18 cellular contexts compared by ENCODE assay signal in genomic region chr4:111449657-111450056, GRCh38.
DNase-seq lines count a peak whose midpoint lies in the region; ATAC-seq and TF ChIP-seq lines count a peak whose summit lies in the region.
"Had no signal": no experiment of that assay in that cellular context is flagged by ENCODE, and none has a peak within 500 bp of the region (broad histone marks: within the 10 kb centered on the region; RNA-seq: fewer than 3 reads in every experiment).

No MANE protein-coding gene starts in this region.

- H3K27me3 Mint-ChIP-seq in Calu3 (ENCODE audit: unreplicated experiment): no peaks in the 10 kb centered on the region
- H3K27me3 Mint-ChIP-seq: CD4-positive, CD25-positive, alpha-beta regulatory T cell; IgD-negative memory B cell had no signal

- no peaks in the 10 kb centered on the region; the same call in 1 of the 2 replicates for H3K4me1 ChIP-seq in PC-3 (ENCODE audit: insufficient read depth, low read length)
- no peaks in the 10 kb centered on the region for H3K4me1 ChIP-seq in colonic mucosa
- H3K4me1 ChIP-seq: A549; BLaER1 treated with 17β-estradiol and CSF1 and Interleukin-3, amounts not matched to agents 10 nM and 100 nM had no signal

- ATAC-seq in PC-3 (peak; percentile 81), left colon (peak; percentile 80)
- ATAC-seq: A549 had no signal

- H3K4me3 ChIP-seq in PC-3 (ENCODE audit: low read length): no peak overlapping the region
- no peak overlapping the region for H3K4me3 ChIP-seq in colonic mucosa
- H3K4me3 ChIP-seq: A549; BLaER1 treated with 17β-estradiol and CSF1 and Interleukin-3, amounts not matched to agents 10 nM and 100 nM had no signal

- POLR2A ChIA-PET in PC-3 (lab: Charles Lee; ENCODE audit: unreplicated experiment): no interaction called here

- H3K36me3 ChIP-seq in PC-3 (ENCODE audit: low read depth, low read length) (no peaks in the 10 kb centered on the region), colonic mucosa (no peaks in the 10 kb centered on the region)
- H3K36me3 ChIP-seq: BLaER1 treated with 17β-estradiol and CSF1 and Interleukin-3, amounts not matched to agents 10 nM and 100 nM had no signal

- no peaks in the 10 kb centered on the region for H4K20me1 ChIP-seq in PC-3 (ENCODE audit: low read length)
- H4K20me1 ChIP-seq: BLaER1 treated with 17β-estradiol and CSF1 and Interleukin-3, amounts not matched to agents 10 nM and 100 nM had no signal

- H3K9me3 ChIP-seq in PC-3 (ENCODE audit: low read length) (no peaks in the 10 kb centered on the region), colonic mucosa (no peaks in the 10 kb centered on the region)
- H3K9me3 ChIP-seq: A549; BLaER1 treated with 17β-estradiol and CSF1 and Interleukin-3, amounts not matched to agents 10 nM and 100 nM had no signal

- BruUV-seq in PC-3 (replicated peaks; lab: Mats Ljungman, UMichigan) (no TSS peak), Calu3 (replicated peaks; lab: Mats Ljungman, UMichigan) (no TSS peak)

- H3K36me3 Mint-ChIP-seq in Calu3 (ENCODE audit: insufficient read depth, unreplicated experiment): no peaks in the 10 kb centered on the region
- H3K36me3 Mint-ChIP-seq: CD4-positive, CD25-positive, alpha-beta regulatory T cell; IgD-negative memory B cell had no signal

- CTCF ChIA-PET in PC-3 (lab: Charles Lee): no interaction called here
- CTCF ChIA-PET in Calu3 (lab: Charles Lee): no interaction called here

- no peak overlapping the region for H3K9ac ChIP-seq in PC-3 (ENCODE audit: low read length)
- no peak overlapping the region for H3K9ac ChIP-seq in colonic mucosa (ENCODE audit: low read depth in 2 of 2, low read length in 2 of 2)
- H3K9ac ChIP-seq: BLaER1 treated with 17β-estradiol and CSF1 and Interleukin-3, amounts not matched to agents 10 nM and 100 nM had no signal

- intact Hi-C loops in PC-3 (cut with micrococcal nuclease): no loop called here
- intact Hi-C loops in colonic mucosa (cut with DNase I): no loop called here
- intact Hi-C loops in left colon (cut with DNase I, micrococcal nuclease): no loop called here
- intact Hi-C loops in Calu3 (cut with micrococcal nuclease; ENCODE audit: unreplicated experiment): no loop called here

- no peak overlapping the region for H3K4me2 ChIP-seq in PC-3 (ENCODE audit: low read length)
- H3K4me2 ChIP-seq: A549; BLaER1 treated with 17β-estradiol and CSF1 and Interleukin-3, amounts not matched to agents 10 nM and 100 nM had no signal

- H3K27ac Mint-ChIP-seq in Calu3 (ENCODE audit: unreplicated experiment): no peak overlapping the region
- H3K27ac Mint-ChIP-seq: CD4-positive, CD25-positive, alpha-beta regulatory T cell; HFFc6; IgD-negative memory B cell had no signal

- no peaks in the 10 kb centered on the region for H3K9me3 Mint-ChIP-seq in Calu3 (ENCODE audit: low read depth, unreplicated experiment)
- H3K9me3 Mint-ChIP-seq: HFFc6 had no signal

- H3K27ac ChIP-seq in PC-3 (ENCODE audit: low read length) (no peak overlapping the region), colonic mucosa (no peak overlapping the region)
- H3K27ac ChIP-seq: A549; BLaER1 treated with 17β-estradiol and CSF1 and Interleukin-3, amounts not matched to agents 10 nM and 100 nM; HL-60 had no signal

- DNase-seq in HT1080 (ENCODE audit: low read depth) (peak; percentile 29), PC-3 (peak; percentile 49), colonic mucosa (peak; percentile 36), left colon (no peak), AG08395 (ENCODE audit: low spot score) (no peak), AG08396 (ENCODE audit: low spot score) (no peak), Calu3 (no peak)
- DNase-seq in activated CD8-positive, alpha-beta memory T cell treated with anti-CD3 and anti-CD28 coated beads, Interleukin-2, amount 50 U/mL, for 4 hours: no peak
- DNase-seq: AML-193; CD4-positive, CD25-positive, alpha-beta regulatory T cell; DMS 273 treated with DMSO at 0.1 percent for 48 hours; HCEC 1CT; HFFc6; KG1 had no signal

- H2AFZ ChIP-seq in PC-3 (ENCODE audit: low read length): no peak overlapping the region

- TF ChIP-seq CTCF in PC-3 (conservative IDR thresholded peaks at IDR 0.05; ENCODE audit: low read depth, low read length) (no peak), colonic mucosa (IDR thresholded peaks at IDR 0.05) (no peak), Calu3 (IDR thresholded peaks at IDR 0.05; ENCODE audit: unreplicated experiment) (no peak)

- no peaks in the 10 kb centered on the region for H3K79me2 ChIP-seq in PC-3 (ENCODE audit: low read length)

- H3K9me2 ChIP-seq in PC-3 (replicated peaks; ENCODE audit: low read length): no peaks in the 10 kb centered on the region

- H3K4me1 Mint-ChIP-seq in Calu3 (ENCODE audit: low read depth, unreplicated experiment): no peaks in the 10 kb centered on the region
- H3K4me1 Mint-ChIP-seq: CD4-positive, CD25-positive, alpha-beta regulatory T cell; IgD-negative memory B cell had no signal

- no peaks in the 10 kb centered on the region for H3K27me3 ChIP-seq in PC-3 (ENCODE audit: low read length)
- no peaks in the 10 kb centered on the region for H3K27me3 ChIP-seq in colonic mucosa
- H3K27me3 ChIP-seq: BLaER1 treated with 17β-estradiol and CSF1 and Interleukin-3, amounts not matched to agents 10 nM and 100 nM had no signal

- H3K4me3 Mint-ChIP-seq in Calu3 (ENCODE audit: low read depth, unreplicated experiment): no peak overlapping the region
- H3K4me3 Mint-ChIP-seq: CD4-positive, CD25-positive, alpha-beta regulatory T cell; HFFc6; IgD-negative memory B cell had no signal

- H3F3A ChIP-seq in PC-3 (ENCODE audit: low read length, unreplicated experiment): no peaks in the 10 kb centered on the region

Comparison
In these comparisons a context has a peak if more than half of its experiments do, and no peak if none do; other contexts are left out.
1. DNase-seq: peak in HT1080 (single experiment), PC-3 (single experiment) and colonic mucosa (single experiment); none in left colon (0 of 2), AG08395 (single experiment), activated CD8-positive, alpha-beta memory T cell treated with anti-CD3 and anti-CD28 coated beads, Interleukin-2, amount 50 U/mL, for 4 hours (single experiment), AG08396 (single experiment) and Calu3 (single experiment).